In the genomic region with DNA sequence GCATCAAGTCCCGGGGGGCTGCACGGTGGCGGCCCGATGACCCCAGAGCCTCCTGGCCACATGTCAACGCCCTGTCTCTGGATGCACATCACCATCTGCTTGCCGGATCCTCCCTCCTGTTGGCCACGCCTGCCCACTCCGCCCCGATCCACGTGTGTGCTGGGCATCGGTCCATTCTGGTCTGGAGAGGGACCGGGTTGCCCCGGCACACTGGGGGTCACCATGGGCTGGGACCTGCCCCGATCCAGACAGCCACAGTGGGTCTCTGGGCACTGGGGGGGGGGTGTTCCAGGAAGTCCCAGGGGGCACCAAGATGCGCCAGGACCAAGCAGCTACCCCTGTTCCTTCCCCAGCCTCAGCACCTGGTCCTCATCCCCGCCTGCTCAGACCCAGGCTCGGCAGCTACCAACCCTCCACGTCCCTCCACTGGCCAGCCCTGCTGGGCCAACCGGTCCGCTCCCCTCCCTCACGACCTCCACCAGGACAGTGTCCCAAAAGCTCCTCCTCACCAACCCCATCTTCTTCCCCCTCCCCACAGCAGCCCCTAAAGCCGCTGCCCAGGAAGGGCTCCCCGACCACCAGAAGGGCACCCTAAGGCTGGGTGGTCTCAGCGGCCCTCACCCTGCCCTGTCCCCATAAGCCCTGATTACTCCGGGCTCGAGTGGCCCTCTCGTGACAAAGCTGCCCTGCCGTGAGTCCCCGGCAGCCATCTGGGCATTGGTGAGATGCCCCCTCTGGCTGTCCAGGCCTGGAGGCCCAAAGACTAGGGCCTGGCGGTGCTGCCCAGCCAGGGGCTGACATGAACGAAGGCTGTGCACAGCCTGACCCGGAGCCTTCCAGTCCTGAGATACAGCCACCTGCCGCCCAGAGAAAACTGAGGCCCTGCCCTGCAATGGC, we compare ENCODE assay signal across 10 cellular contexts. TPM values are rescaled to one million over a fixed set of nuclear protein-coding genes. Genes with fewer than 3 reads are reported as not detected.
DNase-seq lines count a peak whose midpoint lies in the region; ATAC-seq, FAIRE-seq and TF ChIP-seq lines count a peak whose summit lies in the region.
"Had no signal": no experiment of that assay in that cellular context is flagged by ENCODE, and none has a peak within 500 bp of the region (broad histone marks: within the 10 kb centered on the region; RNA-seq: fewer than 3 reads in every experiment).

No MANE protein-coding gene starts in this region.

- ATAC-seq in CD4-positive, alpha-beta T cell (ENCODE audit: poor library complexity): no peak
- no peak for ATAC-seq in IMR-90 (ENCODE audit: low read depth)
- no peak for ATAC-seq in pancreas
- no peak for ATAC-seq in GM21390 (IDR thresholded peaks at IDR 0.05; ENCODE audit: unreplicated experiment)

- no peak overlapping the region for H3K18ac ChIP-seq in IMR-90 (ENCODE audit: low read depth, low read length)

- H3K4me1 Mint-ChIP-seq in CD4-positive, alpha-beta T cell (ENCODE audit: low read depth): peaks cover 46% of the 10 kb centered on the region

- in situ Hi-C loops in IMR-90 (cut with MboI; ENCODE audit: low sequenced_read_pairs): no loop called here

- H3K56ac ChIP-seq in IMR-90 (ENCODE audit: extremely low read depth, insufficient read depth, low read length): no peak overlapping the region

- H3K4me3 Mint-ChIP-seq in CD4-positive, alpha-beta T cell: peak overlapping the region; percentile 79

- TF ChIP-seq CTCF in CD4-positive, alpha-beta T cell (IDR thresholded peaks at IDR 0.05): no peak
- TF ChIP-seq CTCF in IMR-90 (conservative IDR thresholded peaks at IDR 0.05; ENCODE audit: low read depth, low read length): no peak
- TF ChIP-seq CTCF in fibroblast of lung (conservative IDR thresholded peaks at IDR 0.05 in 1 of 2, IDR thresholded peaks at IDR 0.05 in 1 of 2; ENCODE audit: low read depth in 1 of 2, low read length in 2 of 2): no peak
- no peak for TF ChIP-seq CTCF in pancreas (IDR thresholded peaks at IDR 0.05)
- TF ChIP-seq CTCF in vagina (IDR thresholded peaks at IDR 0.05): no peak

- peaks cover 83% of the 10 kb centered on the region for H3K79me2 ChIP-seq in fibroblast of lung (ENCODE audit: control insufficient read depth, insufficient read depth, low read length)

- no peak overlapping the region for H2AFZ ChIP-seq in IMR-90 (replicated peaks; ENCODE audit: low read length, poor library complexity)
- H2AFZ ChIP-seq in fibroblast of lung (ENCODE audit: low read length): no peak overlapping the region

- peaks cover 0 to 55% of the 10 kb centered on the region in 2 experiments; a peak in 2 of 4 replicates for H3K79me1 ChIP-seq in IMR-90 (ENCODE audit: low read depth in 1 of 2, low read length in 2 of 2)

- no peak overlapping the region for H4K91ac ChIP-seq in IMR-90 (ENCODE audit: insufficient read depth, low read depth, low read length)

- no peaks in the 10 kb centered on the region for H3K9me3 Mint-ChIP-seq in CD4-positive, alpha-beta T cell

- POLR2A ChIA-PET in CD4-positive, alpha-beta T cell (lab: Charles Lee): interaction anchor here (1.2 kb wide), 1 partner anchor 102 kb away, joined by 3 read pairs; a partner anchor contains a TSS
- POLR2A ChIA-PET in IMR-90 (lab: Charles Lee; ENCODE audit: unreplicated experiment): interaction anchor here (0.7 kb wide), 1 partner anchor 60 kb away, joined by 3 read pairs; no protein-coding TSS in a partner anchor

- H3K4me3 ChIP-seq in IMR-90 (ENCODE audit: insufficient read depth, low read depth, low read length): no peak overlapping the region
- no peak overlapping the region for H3K4me3 ChIP-seq in fibroblast of lung (replicated peaks in 1 of 4; ENCODE audit: control extremely low read depth in 1 of 4, insufficient read depth in 1 of 4, low read depth in 3 of 4, low read length in 4 of 4)
- H3K4me3 ChIP-seq in pancreas: peak overlapping the region in 2 of 4 donors; percentile 95 to 96
- no peak overlapping the region for H3K4me3 ChIP-seq in vagina
- H3K4me3 ChIP-seq: SK-N-MC had no signal

- H2BK5ac ChIP-seq in IMR-90 (ENCODE audit: low read depth, low read length, poor library complexity, severe bottlenecking): no peak overlapping the region

- H3K9me3 ChIP-seq in CD4-positive, alpha-beta T cell (ENCODE audit: control insufficient read depth, low read length): no peaks in the 10 kb centered on the region
- no peaks in the 10 kb centered on the region for H3K9me3 ChIP-seq in IMR-90 (ENCODE audit: control insufficient read depth, insufficient read depth, low read length)
- H3K9me3 ChIP-seq in fibroblast of lung (ENCODE audit: control insufficient read depth, insufficient read depth, low read depth, low read length): no peaks in the 10 kb centered on the region
- no peaks in the 10 kb centered on the region for H3K9me3 ChIP-seq in pancreas
- H3K9me3 ChIP-seq in vagina: no peaks in the 10 kb centered on the region

- peak overlapping the region; percentile 15; the same call in 1 of the 2 replicates for H2AK5ac ChIP-seq in IMR-90 (ENCODE audit: low read depth, low read length)

- H2BK20ac ChIP-seq in IMR-90 (ENCODE audit: low read depth, low read length): no peak overlapping the region

- FAIRE-seq in pancreas (lab: Jason Lieb, UNC): no peak

- peaks cover 34% of the 10 kb centered on the region for H3K9me1 ChIP-seq in IMR-90 (ENCODE audit: insufficient read depth, low read length)

- TF ChIP-seq RAD21 in IMR-90 (IDR thresholded peaks at IDR 0.05; ENCODE audit: low read length): no peak

- no peaks in the 10 kb centered on the region for H3K27me3 ChIP-seq in CD4-positive, alpha-beta T cell (ENCODE audit: control insufficient read depth, insufficient read depth, low read length)
- H3K27me3 ChIP-seq in IMR-90 (ENCODE audit: control insufficient read depth, insufficient read depth, low read length) (no peaks in the 10 kb centered on the region), fibroblast of lung (ENCODE audit: control insufficient read depth, insufficient read depth, low read length) (no peaks in the 10 kb centered on the region), pancreas (no peaks in the 10 kb centered on the region), vagina (no peaks in the 10 kb centered on the region)

- H3K4me2 ChIP-seq in IMR-90 (ENCODE audit: low read depth, low read length) (no peak overlapping the region), fibroblast of lung (ENCODE audit: extremely low read depth, insufficient read depth, low read length) (peak overlapping the region; percentile 51)

- CTCF ChIA-PET in CD4-positive, alpha-beta T cell (lab: Charles Lee): no interaction called here
- CTCF ChIA-PET in IMR-90 (lab: Yijun Ruan, JAX): no interaction called here

- H3K4me1 ChIP-seq in IMR-90 (ENCODE audit: control insufficient read depth, insufficient read depth, low read length): peaks cover 16% of the 10 kb centered on the region
- peaks cover 16% of the 10 kb centered on the region for H3K4me1 ChIP-seq in fibroblast of lung (ENCODE audit: control insufficient read depth, extremely low read depth, insufficient read depth, low read length)
- peaks cover 26 to 47% (median 28%) of the 10 kb centered on the region in 3 donors for H3K4me1 ChIP-seq in pancreas
- peaks cover 66% of the 10 kb centered on the region for H3K4me1 ChIP-seq in vagina

- H2AK9ac ChIP-seq in IMR-90 (replicated peaks; ENCODE audit: low read depth, low read length, poor library complexity): peak overlapping the region; percentile 55

- H4K8ac ChIP-seq in IMR-90 (ENCODE audit: low read depth in 2 of 2, low read length in 2 of 2): no peak overlapping the region

- no peak overlapping the region for H2BK120ac ChIP-seq in IMR-90 (ENCODE audit: low read depth, low read length)

- no peaks in the 10 kb centered on the region for H3K27me3 Mint-ChIP-seq in CD4-positive, alpha-beta T cell

- H3K4ac ChIP-seq in IMR-90 (ENCODE audit: low read depth, low read length): no peak overlapping the region

- DNase-seq in CD4-positive, alpha-beta T cell: peak in 1 of 10 experiments; percentile 31
- DNase-seq in IMR-90 (no peak), fibroblast of lung (ENCODE audit: low read depth in 2 of 2) (no peak), pancreas (peak in 5 of 6 donors; percentile 22 to 82 (median 52)), vagina (ENCODE audit: extremely low spot score in 2 of 2) (no peak), T1000 (lab: John Stamatoyannopoulos, UW) (no peak), midbrain (lab: John Stamatoyannopoulos, UW) (no peak)
- DNase-seq: GDM1 had no signal

- peaks cover 32% of the 10 kb centered on the region for H3K36me3 Mint-ChIP-seq in CD4-positive, alpha-beta T cell (ENCODE audit: low read depth)

- BruUV-seq in IMR-90 (replicated peaks; lab: Mats Ljungman, UMichigan): no TSS peak

- peaks cover 78% of the 10 kb centered on the region for H4K20me1 ChIP-seq in IMR-90 (ENCODE audit: insufficient read depth, low read length)
- H4K20me1 ChIP-seq in fibroblast of lung (ENCODE audit: control insufficient read depth, extremely low read depth, insufficient read depth, low read length): no peaks in the 10 kb centered on the region

- H3K27ac Mint-ChIP-seq in CD4-positive, alpha-beta T cell: peak overlapping the region; percentile 93

- peaks cover 25% of the 10 kb centered on the region for H3K36me3 ChIP-seq in IMR-90 (ENCODE audit: control insufficient read depth, insufficient read depth, low read length)
- peaks cover 20% of the 10 kb centered on the region for H3K36me3 ChIP-seq in fibroblast of lung (ENCODE audit: control insufficient read depth, insufficient read depth, low read length)
- H3K36me3 ChIP-seq in pancreas: peaks cover 4 to 14% (median 11%) of the 10 kb centered on the region in 3 donors
- H3K36me3 ChIP-seq in vagina: peaks cover 0 to 13% of the 10 kb centered on the region in 2 donors

- intact Hi-C loops in CD4-positive, alpha-beta T cell (cut with DNase I, micrococcal nuclease): loop anchor here in 1 of 2 experiments (10.0 kb wide), 1 partner anchor 340 kb away; no protein-coding TSS in a partner anchor
- intact Hi-C loops in IMR-90 (cut with micrococcal nuclease) (no loop called here), pancreas (cut with DNase I) (loop anchor here in 1 of 3 donors (10.0 kb wide), 1 partner anchor 110 kb away; no protein-coding TSS in a partner anchor), vagina (cut with DNase I) (no loop called here)

- TF ChIP-seq POLR2A in IMR-90 (IDR thresholded peaks at IDR 0.05; ENCODE audit: low read depth, low read length) (no peak), vagina (IDR thresholded peaks at IDR 0.05) (no peak)

- no peak overlapping the region for H2BK15ac ChIP-seq in IMR-90 (ENCODE audit: low read depth, low read length)

- H3K23ac ChIP-seq in IMR-90 (ENCODE audit: low read depth, low read length): no peak overlapping the region

- no peak overlapping the region for H3K14ac ChIP-seq in IMR-90 (replicated peaks; ENCODE audit: low read depth, low read length)

- peak overlapping the region; percentile 19 for H3K27ac ChIP-seq in CD4-positive, alpha-beta T cell (ENCODE audit: low read depth, low read length)
- H3K27ac ChIP-seq in IMR-90 (ENCODE audit: insufficient read depth, low read length) (no peak overlapping the region), fibroblast of lung (ENCODE audit: insufficient read depth, low read length) (no peak overlapping the region), pancreas (peak overlapping the region; percentile 90 to 96 (median 94)), vagina (no peak overlapping the region)
- H3K27ac ChIP-seq: SK-N-MC had no signal

- H3K9ac ChIP-seq in IMR-90 (ENCODE audit: low read depth, low read length): no peak overlapping the region
- H3K9ac ChIP-seq in fibroblast of lung (ENCODE audit: insufficient read depth, low read length): no peak overlapping the region

- dilution Hi-C loops in IMR-90 (cut with HindIII; ENCODE audit: low sequenced_read_pairs, unreplicated experiment): no loop called here

- 89% methylated on average over 15 of the region's 33 CpGs; no CpG with 5 or more reads in 1 of the 2 experiments for WGBS in IMR-90 (ENCODE audit: extremely low coverage in 2 of 2, insufficient read length in 1 of 2), 2 experiments
- 36 to 38% methylated on average over 32 to 33 of the region's 33 CpGs for WGBS in pancreas, 2 donors

- H4K5ac ChIP-seq in IMR-90 (ENCODE audit: low read depth, low read length): no peak overlapping the region

RNA-seq across cellular contexts. Expression of a gene that starts 4.6 kb away (rescaled TPM):
- total RNA-seq in CD4-positive, alpha-beta T cell: 100 to 1,000 TPM; 132 to 148 TPM
- 147 TPM in 2 replicates for total RNA-seq in IMR-90 (2012; rRNA removed)
- 212 and 237 TPM in 2 replicates for polyA plus RNA-seq in IMR-90 (2012; rRNA removed)
- 167 and 315 TPM in 2 replicates for polyA plus RNA-seq in IMR-90 (2012; cell fraction: cytosol; rRNA removed)
- polyA plus RNA-seq in IMR-90 (2012; cell fraction: nucleus; rRNA removed; ENCODE audit: low replicate concordance): 377 and 892 TPM in 2 replicates
- 224 and 249 TPM in 2 replicates for total RNA-seq in fibroblast of lung
- 78.2 and 86.1 TPM in 2 replicates for polyA plus RNA-seq in fibroblast of lung
- 102 and 162 TPM in 2 replicates for polyA plus RNA-seq in fibroblast of lung (2012)
- 151 and 174 TPM in 2 replicates for polyA minus RNA-seq in fibroblast of lung (ENCODE audit: low replicate concordance)
- 100 to 1,000 TPM in 4 of 6 donors, 10 to 100 TPM in 2; 91.5 to 131 (median 108) TPM for total RNA-seq in pancreas
- 100 to 1,000 TPM; 129 to 131 TPM for polyA plus RNA-seq in pancreas
- total RNA-seq in vagina: 93.1 TPM

RNA-seq across cellular contexts. Expression of a gene that starts 45.4 kb away (rescaled TPM):
- total RNA-seq in CD4-positive, alpha-beta T cell: 10 to 100 TPM; 61.5 to 63.2 TPM
- total RNA-seq in IMR-90 (2012; rRNA removed): 61.5 and 77.2 TPM in 2 replicates
- 108 and 120 TPM in 2 replicates for polyA plus RNA-seq in IMR-90 (2012; rRNA removed)
- polyA plus RNA-seq in IMR-90 (2012; cell fraction: cytosol; rRNA removed): 108 and 119 TPM in 2 replicates
- 179 and 309 TPM in 2 replicates for polyA plus RNA-seq in IMR-90 (2012; cell fraction: nucleus; rRNA removed; ENCODE audit: low replicate concordance)
- 37.2 and 44.3 TPM in 2 replicates for total RNA-seq in fibroblast of lung
- 53.8 and 59.5 TPM in 2 replicates for polyA plus RNA-seq in fibroblast of lung
- polyA plus RNA-seq in fibroblast of lung (2012): 49.3 and 67.4 TPM in 2 replicates
- polyA minus RNA-seq in fibroblast of lung (ENCODE audit: low replicate concordance): 55.9 and 75.0 TPM in 2 replicates
- total RNA-seq in pancreas: 10 to 100 TPM; 28.6 to 33.0 (median 31.8) TPM
- 10 to 100 TPM; 69.3 to 74.7 TPM for polyA plus RNA-seq in pancreas
- 103 TPM for total RNA-seq in vagina

Comparison
In these comparisons a context has a peak if more than half of its experiments do, and no peak if none do; other contexts are left out.
1. DNase-seq: peak in pancreas (5 of 6); none in IMR-90 (single experiment), fibroblast of lung (0 of 2), vagina (0 of 2), T1000 (single experiment) and midbrain (single experiment).
2. H3K27ac ChIP-seq: peak in CD4-positive, alpha-beta T cell (single experiment) and pancreas (4 of 4); none in IMR-90 (single experiment), fibroblast of lung (single experiment) and vagina (single experiment).